Comparison of ENCODE assay signal across 8 cellular contexts in the genomic region with DNA sequence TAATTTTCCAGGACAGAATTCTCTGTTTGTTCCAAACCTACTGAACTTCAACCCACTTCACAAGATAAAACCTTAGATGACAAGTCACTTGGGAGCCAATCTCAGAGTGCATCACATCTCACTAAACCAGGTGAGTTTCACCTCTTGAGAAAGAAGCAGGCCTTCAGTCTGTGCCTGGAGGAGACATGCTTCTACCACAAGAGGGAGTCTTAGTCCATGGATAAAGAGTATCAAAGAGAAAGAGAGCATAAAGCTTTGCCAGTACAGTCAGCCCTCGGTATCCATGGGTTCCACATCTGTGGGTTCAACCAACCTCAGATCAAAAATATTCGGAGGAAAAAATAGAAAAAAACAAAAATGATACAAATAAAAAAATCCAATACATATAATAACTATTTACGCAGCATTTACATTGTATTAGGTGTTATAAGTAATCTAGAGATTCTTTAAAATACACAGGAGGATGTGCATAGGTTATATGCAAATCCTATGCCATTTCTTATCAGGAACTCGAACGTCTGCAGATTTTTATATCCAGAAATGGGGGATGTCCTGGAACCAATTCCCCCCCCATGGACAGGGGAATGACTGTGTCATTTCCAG. TPM values are rescaled to one million over a fixed set of nuclear protein-coding genes. Genes with fewer than 3 reads are reported as not detected.
DNase-seq lines count a peak whose midpoint lies in the region; ATAC-seq, FAIRE-seq and TF ChIP-seq lines count a peak whose summit lies in the region.

No MANE protein-coding gene starts in this region.

- RAD21 ChIA-PET in GM12878 (lab: Charles Lee; ENCODE audit: unreplicated experiment), result interaction anchor here (0.7 to 2.7 kb wide), 6 partner anchors 57 to 289 kb away, joined by 3 to 7 read pairs (median 3); a partner anchor contains a TSS

- H3K4me1 ChIP-seq in GM12878 (ENCODE audit: control insufficient read depth, insufficient read depth, low read length), result no peaks in the 10 kb centered on the region
- H3K4me1 ChIP-seq in kidney (ENCODE audit: control insufficient read depth in 1 of 2, insufficient read depth in 1 of 2, low read depth in 1 of 2, low read length in 2 of 2), result no peaks in the 10 kb centered on the region
- no peaks in the 10 kb centered on the region for H3K4me1 ChIP-seq in upper lobe of left lung

- H3K4me3 ChIP-seq in GM12878, result no peak overlapping the region
- no peak overlapping the region for H3K4me3 ChIP-seq in kidney (ENCODE audit: low read length in 2 of 2)
- H3K4me3 ChIP-seq in upper lobe of left lung, result no peak overlapping the region

- H3K9me3 ChIP-seq in GM12878 (replicated peaks; ENCODE audit: control insufficient read depth, insufficient read depth, low read length), result no peaks in the 10 kb centered on the region
- H3K9me3 ChIP-seq in kidney (ENCODE audit: control insufficient read depth in 1 of 2, low read length in 2 of 2), result no peaks in the 10 kb centered on the region
- no peaks in the 10 kb centered on the region for H3K9me3 ChIP-seq in upper lobe of left lung

- TF ChIP-seq POLR2A in GM12878 (IDR thresholded peaks at IDR 0.05; ENCODE audit: low read depth, low read length) (no peak), upper lobe of left lung (IDR thresholded peaks at IDR 0.05) (no peak)

- CTCF ChIA-PET in GM12878 (lab: Yijun Ruan, JAX), result interaction anchor here (0.7 to 3.4 kb wide), 12 partner anchors 9 to 293 kb away, joined by 3 to 23 read pairs (median 3); a partner anchor contains a TSS

- peak; percentile 64 for TF ChIP-seq RAD21 in GM12878 (IDR thresholded peaks at IDR 0.05; ENCODE audit: insufficient read depth, low read depth, low read length)

- TF ChIP-seq EP300 in GM12878 (IDR thresholded peaks at IDR 0.05; ENCODE audit: borderline replicate concordance in 1 of 2, control insufficient read depth in 1 of 2, low read depth in 2 of 2, low read length in 2 of 2) (no peak), upper lobe of left lung (IDR thresholded peaks at IDR 0.05) (no peak)

- DNase-seq in Caki2 (ENCODE audit: low read depth) (peak; percentile 59), GM19240 (ENCODE audit: insufficient read length, low spot score) (peak; percentile 11), NCI-H748 (lab: John Stamatoyannopoulos, UW; ENCODE audit: unreplicated experiment) (peak; percentile 51), GM12878 (ENCODE audit: low read depth, low spot score) (no peak), kidney (no peak), upper lobe of left lung (no peak)

- ATAC-seq in GM12878, result peak; percentile 85
- peak in 1 of 2 donors; percentile 16 for ATAC-seq in upper lobe of left lung (ENCODE audit: low FRiP score in 2 of 2)
- no peak for ATAC-seq in GM18867 (IDR thresholded peaks at IDR 0.05; ENCODE audit: unreplicated experiment)
- no peak for ATAC-seq in HG02623 (IDR thresholded peaks at IDR 0.05; ENCODE audit: unreplicated experiment)

- H3K27ac ChIP-seq in GM12878 (ENCODE audit: control insufficient read depth, insufficient read depth) (no peak overlapping the region), kidney (ENCODE audit: low read depth in 2 of 2, low read length in 2 of 2) (no peak overlapping the region), upper lobe of left lung (no peak overlapping the region)

- in situ Hi-C loops in Caki2 (cut with HindIII; ENCODE audit: low pct_unique_long_range_greater_than_20kb, low sequenced_read_pairs) (no loop called here), GM12878 (cut with MboI) (no loop called here)

- no peak for FAIRE-seq in GM12878 (lab: Jason Lieb, UNC)
- no peak for FAIRE-seq in kidney (lab: Jason Lieb, UNC)

- H3K9ac ChIP-seq in GM12878 (ENCODE audit: control insufficient read depth, insufficient read depth, low read length) (no peak overlapping the region), kidney (ENCODE audit: low read length in 2 of 2) (no peak overlapping the region)

- H3K4me2 ChIP-seq in GM12878 (ENCODE audit: control insufficient read depth, insufficient read depth), result no peak overlapping the region

- H4K20me1 ChIP-seq in GM12878 (ENCODE audit: control insufficient read depth, insufficient read depth), result no peaks in the 10 kb centered on the region

- no TSS peak for BruUV-seq in GM12878 (replicated peaks; lab: Mats Ljungman, UMichigan)

- H3K36me3 ChIP-seq in GM12878 (ENCODE audit: control insufficient read depth in 2 of 2, insufficient read depth in 2 of 2, low read length in 1 of 2) (peaks cover 8 to 18% of the 10 kb centered on the region in 2 experiments), kidney (ENCODE audit: control insufficient read depth in 1 of 2, insufficient read depth in 2 of 2, low read length in 2 of 2) (peaks cover 34 to 46% of the 10 kb centered on the region in 2 donors), upper lobe of left lung (peaks cover 16 to 84% (median 42%) of the 10 kb centered on the region in 4 donors)

- no peaks in the 10 kb centered on the region for H3K79me2 ChIP-seq in GM12878 (ENCODE audit: control insufficient read depth, insufficient read depth, low read length)

- no peak overlapping the region for H2AFZ ChIP-seq in GM12878 (ENCODE audit: control insufficient read depth, low read depth, low read length)

- 51% methylated on average over 5 of the region's 5 CpGs for WGBS in GM12878 (ENCODE audit: insufficient coverage, insufficient replicate concordance, low lambda C conversion rate, missing lambda C conversion rate)
- 72 to 77% methylated on average over 5 of the region's 5 CpGs for WGBS in upper lobe of left lung, 2 donors

- SMC1A ChIA-PET in GM12878 (lab: Charles Lee; ENCODE audit: uncharacterized antibody, unreplicated experiment), result interaction anchor here (0.6 to 2.1 kb wide), 7 partner anchors 10 to 290 kb away, joined by 3 to 7 read pairs (median 3); no protein-coding TSS in a partner anchor

- POLR2A ChIA-PET in GM12878 (lab: Charles Lee), result no interaction called here

- intact Hi-C loops in GM12878 (cut with micrococcal nuclease; ENCODE audit: unreplicated experiment), result loop anchor here (1.0 to 10.0 kb wide), 2 partner anchors 177 to 289 kb away; no protein-coding TSS in a partner anchor
- intact Hi-C loops in kidney (cut with DNase I), result no loop called here

- TF ChIP-seq CTCF in GM12878 (IDR thresholded peaks at IDR 0.05 in 2 of 3, conservative IDR thresholded peaks at IDR 0.05 in 1 of 3; ENCODE audit: control insufficient read depth in 2 of 3, extremely low read depth in 1 of 3, insufficient read depth in 1 of 3, low read depth in 3 of 3, low read length in 3 of 3) (peak; percentile 63 to 69 (median 63)), kidney (IDR thresholded peaks at IDR 0.05; ENCODE audit: borderline replicate concordance, extremely low read depth, insufficient read depth) (peak; percentile 62), upper lobe of left lung (IDR thresholded peaks at IDR 0.05) (peak in 4 of 6 experiments; percentile 38 to 55 (median 43))

- H3K27me3 ChIP-seq in GM12878 (replicated peaks in 1 of 2; ENCODE audit: control insufficient read depth in 2 of 2, insufficient read depth in 2 of 2, low read length in 1 of 2) (no peaks in the 10 kb centered on the region), upper lobe of left lung (no peaks in the 10 kb centered on the region)

TF ChIP-seq in GM12878, 131 proteins besides CTCF, POLR2A, EP300 and RAD21:
- TF ChIP-seq SMC3 (IDR thresholded peaks at IDR 0.05; ENCODE audit: borderline replicate concordance, low read length) (peak; percentile 52; the same call in 1 of the 2 replicates), SIN3A (IDR thresholded peaks at IDR 0.05; ENCODE audit: low read depth, low read length) (no peak)
- TF ChIP-seq, protein P1, sequence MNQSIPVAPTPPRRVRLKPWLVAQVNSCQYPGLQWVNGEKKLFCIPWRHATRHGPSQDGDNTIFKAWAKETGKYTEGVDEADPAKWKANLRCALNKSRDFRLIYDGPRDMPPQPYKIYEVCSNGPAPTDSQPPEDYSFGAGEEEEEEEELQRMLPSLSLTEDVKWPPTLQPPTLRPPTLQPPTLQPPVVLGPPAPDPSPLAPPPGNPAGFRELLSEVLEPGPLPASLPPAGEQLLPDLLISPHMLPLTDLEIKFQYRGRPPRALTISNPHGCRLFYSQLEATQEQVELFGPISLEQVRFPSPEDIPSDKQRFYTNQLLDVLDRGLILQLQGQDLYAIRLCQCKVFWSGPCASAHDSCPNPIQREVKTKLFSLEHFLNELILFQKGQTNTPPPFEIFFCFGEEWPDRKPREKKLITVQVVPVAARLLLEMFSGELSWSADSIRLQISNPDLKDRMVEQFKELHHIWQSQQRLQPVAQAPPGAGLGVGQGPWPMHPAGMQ (IDR thresholded peaks at IDR 0.05; ENCODE audit: borderline replicate concordance), result no peak

RNA-seq across cellular contexts. Expression of a gene that starts 37.7 kb away (rescaled TPM):
- 39.4 and 40.2 TPM in 2 replicates for total RNA-seq in Caki2 (2014; rRNA removed; shearing (Covaris generic); ENCODE audit: low replicate concordance)
- total RNA-seq in GM12878 (2013; cell fraction: nucleolus; rRNA removed), result 12.7 TPM in 2 replicates
- total RNA-seq in GM12878 (2014; rRNA removed) (25.2 and 26.6 TPM in 2 replicates), GM12878 (2014; rRNA removed; fragmentation: Illumina TruSeq; extraction: Trizol) (15.9 and 16.2 TPM in 2 replicates), GM12878 (2021) (14.5 and 15.6 TPM in 2 replicates), kidney (9.7 TPM), upper lobe of left lung (10 to 100 TPM in 3 of 6 donors, 1 to 10 TPM in 3; 4.2 to 40.0 (median 9.4) TPM)
- 5.4 TPM for polyA plus RNA-seq in GM12878 (2011; ENCODE audit: low read depth)
- polyA plus RNA-seq in GM12878 (2011; rRNA removed) (21.5 and 24.7 TPM in 2 replicates), GM12878 (2014; fragmentation: Illumina TruSeq; extraction: Trizol) (18.0 and 24.1 TPM in 2 replicates), GM12878 (2014; fragmentation: Nextera tagmentation; extraction: Ambion mirVana) (10 to 100 TPM; 21.1 to 36.5 TPM), GM12878 (2014; rRNA removed) (23.6 and 24.4 TPM in 2 replicates), GM12878 (2016; fragmentation: Nextera tagmentation; extraction: Ambion mirVana) (10 to 100 TPM; 29.2 to 30.4 TPM), kidney (ENCODE audit: insufficient read depth, low read depth, low replicate concordance) (13.4 TPM)
- 29.7 and 35.2 TPM in 2 replicates for polyA plus RNA-seq in GM12878 (2011; cell fraction: cytosol; rRNA removed)
- 12.1 and 12.9 TPM in 2 replicates for polyA plus RNA-seq in GM12878 (2011; cell fraction: nucleus; rRNA removed)
- polyA plus RNA-seq in GM12878 (2012), result 6.3 and 7.7 TPM in 2 replicates
- polyA minus RNA-seq in GM12878 (2011; rRNA and poly(A)+ RNA removed), result 15.4 and 21.3 TPM in 2 replicates
- 6.4 and 6.8 TPM in 2 replicates for polyA minus RNA-seq in GM12878 (2011; cell fraction: cytosol; rRNA and poly(A)+ RNA removed)
- 3.0 and 4.3 TPM in 2 replicates for polyA minus RNA-seq in GM12878 (2011; cell fraction: nucleus; rRNA and poly(A)+ RNA removed)

Comparison
In these comparisons a context has a peak if more than half of its experiments do, and no peak if none do; other contexts are left out.
1. DNase-seq: peak in Caki2 (single experiment), GM19240 (single experiment) and NCI-H748 (single experiment); none in GM12878 (single experiment), kidney (single experiment) and upper lobe of left lung (0 of 2).
2. Peak in every context shown above with its lines, with median percentiles within 50 percentile points of each other: CTCF ChIP-seq.